In genomic region chr14:24160850-24161804, GRCh38 we compare ENCODE assay signal across 1 cellular context.
TF ChIP-seq lines count a peak whose summit lies in the region.

Gene IRF9, plus strand, starts transcription at chr14:24161265. Its CDS starts 880 bp downstream, at chr14:24162145.

TF ChIP-seq in WTC11, 78 proteins besides CTCF, POLR2A, EP300 and RAD21 (continued from another document):
- TF ChIP-seq HMGXB4 (CRISPR knock-in tag; IDR thresholded peaks at IDR 0.05) (peak; percentile 78; the same call in 1 of the 2 replicates), ESRRA (CRISPR knock-in tag; IDR thresholded peaks at IDR 0.05; ENCODE audit: borderline replicate concordance) (no peak), NFYB (CRISPR knock-in tag; conservative IDR thresholded peaks at IDR 0.05; ENCODE audit: low read depth) (no peak), PRRX2 (CRISPR knock-in tag; IDR thresholded peaks at IDR 0.05) (peak; percentile 62), NFATC4 (CRISPR knock-in tag; IDR thresholded peaks at IDR 0.05) (0 out of 2 replicates have a peak, but pooled peaks have one; percentile 46), ZNF416 (CRISPR knock-in tag; IDR thresholded peaks at IDR 0.05) (no peak), TEAD4 (CRISPR knock-in tag; IDR thresholded peaks at IDR 0.05) (no peak), NFE2L1 (CRISPR knock-in tag; IDR thresholded peaks at IDR 0.05) (no peak), ETV6 (CRISPR knock-in tag; IDR thresholded peaks at IDR 0.05) (peak; percentile 73; the same call in 1 of the 2 replicates), ATF3 (CRISPR knock-in tag; conservative IDR thresholded peaks at IDR 0.05) (no peak), GABPB1 (CRISPR knock-in tag; IDR thresholded peaks at IDR 0.05) (peak; percentile 96)
